Comparison of ENCODE assay signal across 11 cellular contexts in the genomic region with DNA sequence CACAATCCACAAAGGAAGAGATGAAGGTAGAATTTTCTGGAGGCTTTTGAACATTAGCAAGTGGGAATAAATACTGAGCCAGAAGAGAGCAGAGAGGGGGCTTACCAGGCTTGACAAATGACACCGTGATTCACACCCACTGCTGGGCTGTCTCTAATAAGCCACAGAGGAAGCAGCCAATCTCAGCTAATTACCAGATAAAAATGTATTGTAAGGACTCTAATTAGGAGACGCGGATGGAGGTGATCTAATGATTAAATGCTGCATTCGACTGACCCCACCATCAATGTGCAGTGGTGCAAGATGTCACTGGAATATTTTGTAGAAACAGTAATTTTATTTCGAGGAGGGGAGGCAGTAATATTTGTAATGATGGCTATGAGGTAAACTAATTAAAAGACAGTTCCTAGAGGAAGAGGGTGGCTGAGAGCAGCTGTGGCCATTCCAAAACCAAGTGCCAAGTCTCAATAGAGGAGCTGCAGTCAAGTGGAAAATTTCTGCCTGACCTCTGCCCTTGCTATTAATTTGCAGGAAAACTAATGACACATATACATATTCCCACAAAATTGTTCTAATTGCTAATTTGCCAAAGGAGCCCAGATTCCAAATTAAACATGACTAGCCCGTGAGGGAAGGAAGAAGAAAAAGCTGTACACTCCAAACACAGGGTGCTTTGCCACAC.
DNase-seq lines count a peak whose midpoint lies in the region; ATAC-seq, FAIRE-seq and TF ChIP-seq lines count a peak whose summit lies in the region.
"Had no signal": no experiment of that assay in that cellular context is flagged by ENCODE, and none has a peak within 500 bp of the region (broad histone marks: within the 10 kb centered on the region; RNA-seq: fewer than 3 reads in every experiment).

No MANE protein-coding gene starts in this region.

- no peak for DNase-seq in T-helper 2 cell treated with Interferon-gamma antibody and Interleukin-4, amounts not matched to agents 5 μg/mL and 100 μg/mL, for 36 hours (ENCODE audit: low spot score)
- DNase-seq in T-helper 2 cell (no peak), astrocyte (ENCODE audit: low read depth) (no peak), mesenchymal stem cell (peak; percentile 16), thoracic aorta (ENCODE audit: low spot score) (no peak), mucosa of descending colon (no peak)
- DNase-seq: activated CD4-positive, CD25-positive, alpha-beta regulatory T cell treated with anti-CD3 and anti-CD28 coated beads, Interleukin-2, amount 50 U/mL, for 72 hours; NCI-H1092 had no signal

- peaks cover 22% of the 10 kb centered on the region for H3K79me2 ChIP-seq in astrocyte (ENCODE audit: insufficient read depth, low read length)

- peaks cover 37% of the 10 kb centered on the region for H3K4me1 Mint-ChIP-seq in T-helper 2 cell treated with Interferon-gamma antibody and Interleukin-4, amounts not matched to agents 5 μg/mL and 100 μg/mL, for 36 hours (ENCODE audit: low read depth)
- H3K4me1 Mint-ChIP-seq in astrocyte (ENCODE audit: low read depth, unreplicated experiment) = peaks cover 37% of the 10 kb centered on the region

- H2BK5ac ChIP-seq in mesenchymal stem cell (ENCODE audit: low read depth, low read length, poor library complexity, severe bottlenecking) = no peak overlapping the region

- peaks cover 31% of the 10 kb centered on the region for H3K79me1 ChIP-seq in mesenchymal stem cell (replicated peaks; ENCODE audit: low read length, poor library complexity, severe bottlenecking)

- peak overlapping the region; percentile 78 for H3K9ac ChIP-seq in astrocyte (ENCODE audit: low read length)
- H3K9ac ChIP-seq in mesenchymal stem cell (ENCODE audit: low read length) = peak overlapping the region; percentile 91

- peak overlapping the region in 1 of 2 experiments; percentile 48 for H3K18ac ChIP-seq in mesenchymal stem cell (ENCODE audit: low read depth in 1 of 2, low read length in 2 of 2)

- H3K23ac ChIP-seq in mesenchymal stem cell (ENCODE audit: low read length in 2 of 2) = no peak overlapping the region

- H4K8ac ChIP-seq in mesenchymal stem cell (ENCODE audit: low read length) = no peak overlapping the region

- H3K4me2 ChIP-seq in astrocyte (ENCODE audit: low read length) (peak overlapping the region; percentile 75), mesenchymal stem cell (ENCODE audit: low read length, poor library complexity, severe bottlenecking) (no peak overlapping the region)

- H3K14ac ChIP-seq in mesenchymal stem cell (ENCODE audit: low read length in 2 of 2) = no peak overlapping the region

- TF ChIP-seq CTCF in astrocyte (IDR thresholded peaks at IDR 0.05; ENCODE audit: insufficient read depth, low read depth, low read length) = no peak
- TF ChIP-seq CTCF in thoracic aorta (IDR thresholded peaks at IDR 0.05) = no peak
- TF ChIP-seq CTCF in mucosa of descending colon (IDR thresholded peaks at IDR 0.05) = no peak

- H4K91ac ChIP-seq in mesenchymal stem cell (ENCODE audit: low read length) = no peak overlapping the region

- no peak overlapping the region for H2BK12ac ChIP-seq in mesenchymal stem cell (ENCODE audit: low read length in 2 of 2)

- H3K9me3 ChIP-seq in astrocyte (ENCODE audit: insufficient read depth, low read depth, low read length) (no peaks in the 10 kb centered on the region), mesenchymal stem cell (ENCODE audit: control insufficient read depth, low read length) (no peaks in the 10 kb centered on the region), thoracic aorta (no peaks in the 10 kb centered on the region), mucosa of descending colon (no peaks in the 10 kb centered on the region)

- no peak overlapping the region for H2BK15ac ChIP-seq in mesenchymal stem cell (ENCODE audit: low read depth, poor library complexity, severe bottlenecking)

- H2AFZ ChIP-seq in astrocyte (ENCODE audit: low read depth, low read length) = no peak overlapping the region
- H2AFZ ChIP-seq in mesenchymal stem cell (ENCODE audit: low read depth, low read length) = no peak overlapping the region

- no peaks in the 10 kb centered on the region for H3K9me3 Mint-ChIP-seq in T-helper 2 cell treated with Interferon-gamma antibody and Interleukin-4, amounts not matched to agents 5 μg/mL and 100 μg/mL, for 36 hours
- H3K9me3 Mint-ChIP-seq in astrocyte (ENCODE audit: unreplicated experiment) = no peaks in the 10 kb centered on the region

- no peak for ATAC-seq in thoracic aorta (ENCODE audit: insufficient number of reproducible peaks, low FRiP score, low read depth)
- no peak for ATAC-seq in HG02588 (IDR thresholded peaks at IDR 0.05; ENCODE audit: unreplicated experiment)
- no peak for ATAC-seq in mucosa of descending colon
- no peak for ATAC-seq in GM21515 (IDR thresholded peaks at IDR 0.05; ENCODE audit: unreplicated experiment)

- peak overlapping the region; percentile 78 for H2AK5ac ChIP-seq in mesenchymal stem cell (ENCODE audit: low read length, severe bottlenecking)

- H3K4me1 ChIP-seq in astrocyte (ENCODE audit: insufficient read depth, low read length) (peaks cover 38% of the 10 kb centered on the region), mesenchymal stem cell (ENCODE audit: control insufficient read depth, insufficient read depth, low read depth, low read length) (peaks cover 10% of the 10 kb centered on the region), thoracic aorta (ENCODE audit: control insufficient read depth in 1 of 2, low read depth in 2 of 2) (peaks cover 50 to 71% of the 10 kb centered on the region in 2 donors), mucosa of descending colon (ENCODE audit: low read depth) (peaks cover 5% of the 10 kb centered on the region)

- H3K36me3 Mint-ChIP-seq in T-helper 2 cell treated with Interferon-gamma antibody and Interleukin-4, amounts not matched to agents 5 μg/mL and 100 μg/mL, for 36 hours (ENCODE audit: low read depth) = peaks cover 71% of the 10 kb centered on the region
- peaks cover 29% of the 10 kb centered on the region for H3K36me3 Mint-ChIP-seq in astrocyte (ENCODE audit: low read depth, unreplicated experiment)

- intact Hi-C loops in mucosa of descending colon (cut with DNase I, micrococcal nuclease) = no loop called here

- H3K4me3 ChIP-seq in astrocyte (ENCODE audit: insufficient read depth, low read depth, low read length) (no peak overlapping the region), mesenchymal stem cell (ENCODE audit: insufficient read depth in 1 of 2, low read depth in 1 of 2, low read length in 2 of 2) (no peak overlapping the region), thoracic aorta (peak overlapping the region; percentile 46), mucosa of descending colon (no peak overlapping the region)

- peak overlapping the region; percentile 19 for H3K4me3 Mint-ChIP-seq in T-helper 2 cell treated with Interferon-gamma antibody and Interleukin-4, amounts not matched to agents 5 μg/mL and 100 μg/mL, for 36 hours
- H3K4me3 Mint-ChIP-seq in astrocyte (ENCODE audit: unreplicated experiment) = no peak overlapping the region

- peaks cover 44% of the 10 kb centered on the region for H3K36me3 ChIP-seq in astrocyte (ENCODE audit: insufficient read depth, low read length)
- peaks cover 20 to 64% of the 10 kb centered on the region in 2 experiments for H3K36me3 ChIP-seq in mesenchymal stem cell (ENCODE audit: control insufficient read depth in 1 of 2, insufficient read depth in 2 of 2, low read depth in 1 of 2, low read length in 2 of 2)
- peaks cover 22% of the 10 kb centered on the region for H3K36me3 ChIP-seq in thoracic aorta
- peaks cover 15% of the 10 kb centered on the region for H3K36me3 ChIP-seq in mucosa of descending colon (ENCODE audit: low read depth)

- H2BK120ac ChIP-seq in mesenchymal stem cell (ENCODE audit: low read depth, low read length) = no peak overlapping the region

- peak overlapping the region; percentile 94 for H3K27ac ChIP-seq in astrocyte (ENCODE audit: low read depth, low read length)
- peak overlapping the region; percentile 58 for H3K27ac ChIP-seq in mesenchymal stem cell (ENCODE audit: low read length, poor library complexity, severe bottlenecking)
- H3K27ac ChIP-seq in thoracic aorta = peak overlapping the region; percentile 86 to 87

- peaks cover 8% of the 10 kb centered on the region for H4K20me1 ChIP-seq in astrocyte (ENCODE audit: insufficient read depth, low read length)

- no peaks in the 10 kb centered on the region for H3K27me3 Mint-ChIP-seq in T-helper 2 cell treated with Interferon-gamma antibody and Interleukin-4, amounts not matched to agents 5 μg/mL and 100 μg/mL, for 36 hours (ENCODE audit: low read depth)
- H3K27me3 Mint-ChIP-seq in astrocyte (ENCODE audit: low read depth, unreplicated experiment) = no peaks in the 10 kb centered on the region

- H3K4ac ChIP-seq in mesenchymal stem cell (ENCODE audit: low read depth in 1 of 2, low read length in 2 of 2) = no peak overlapping the region

- peak overlapping the region; percentile 39 for H3K27ac Mint-ChIP-seq in T-helper 2 cell treated with Interferon-gamma antibody and Interleukin-4, amounts not matched to agents 5 μg/mL and 100 μg/mL, for 36 hours
- H3K27ac Mint-ChIP-seq in astrocyte (ENCODE audit: unreplicated experiment) = peak overlapping the region; percentile 100

- H3K27me3 ChIP-seq in astrocyte (ENCODE audit: insufficient read depth, low read length) (no peaks in the 10 kb centered on the region), mesenchymal stem cell (ENCODE audit: control insufficient read depth in 1 of 2, insufficient read depth in 1 of 2, low read length in 2 of 2) (no peaks in the 10 kb centered on the region), thoracic aorta (replicated peaks; ENCODE audit: insufficient read depth) (no peaks in the 10 kb centered on the region)

- WGBS in mesenchymal stem cell = 84% methylated on average over 6 of the region's 6 CpGs

- FAIRE-seq in astrocyte (lab: Jason Lieb, UNC) = no peak
- FAIRE-seq: GM18507 had no signal
